Comparison of ENCODE assay signal across 28 cellular contexts in genomic region chr2:174005801-174006419, GRCh38. TPM values are rescaled to one million over a fixed set of nuclear protein-coding genes. Genes with fewer than 3 reads are reported as not detected.
DNase-seq lines count a peak whose midpoint lies in the region; ATAC-seq and TF ChIP-seq lines count a peak whose summit lies in the region.
"Had no signal": no experiment of that assay in that cellular context is flagged by ENCODE, and none has a peak within 500 bp of the region (broad histone marks: within the 10 kb centered on the region; RNA-seq: fewer than 3 reads in every experiment).

No MANE protein-coding gene starts in this region.

- peaks cover 0 to 4% of the 10 kb centered on the region in 2 donors for H3K27me3 Mint-ChIP-seq in natural killer cell treated with Interleukin-12 subunit alpha and Interleukin-12 subunit beta and Interleukin-15 and Interleukin-18, amount 100 ng/mL, for 72 hours

- H3K4me3 Mint-ChIP-seq in natural killer cell treated with Interleukin-12 subunit alpha and Interleukin-12 subunit beta and Interleukin-15 and Interleukin-18, amount 100 ng/mL, for 72 hours, result no peak overlapping the region
- H3K4me3 Mint-ChIP-seq: immature natural killer cell; T-helper 1 cell treated with Interleukin-12 subunit alpha and Interleukin-12 subunit beta and Interleukin-4 antibody, amounts not matched to agents 30 μg/mL and 1 μg/mL, for 36 hours had no signal

- no peaks in the 10 kb centered on the region for H3K36me3 ChIP-seq in BLaER1 treated with 17β-estradiol and CSF1 and Interleukin-3, amounts not matched to agents 10 nM and 100 nM
- H3K36me3 ChIP-seq in gastrocnemius medialis, result no peaks in the 10 kb centered on the region
- H3K36me3 ChIP-seq: pancreas, spleen had no signal

- DNase-seq in HT-29 (ENCODE audit: low spot score) (peak; percentile 17), coronary artery (ENCODE audit: low spot score) (no peak), gastrocnemius medialis (no peak), anterior cingulate cortex (lab: John Stamatoyannopoulos, UW) (no peak)
- no peak for DNase-seq in central memory CD4-positive, alpha-beta T cell
- no peak for DNase-seq in natural killer cell treated with Interleukin-12 subunit alpha and Interleukin-12 subunit beta and Interleukin-15 and Interleukin-18, amount 100 ng/mL, for 72 hours (ENCODE audit: low spot score)
- DNase-seq: activated CD4-positive, alpha-beta T cell treated with anti-CD3 and anti-CD28 coated beads, Interleukin-2, amount 50 U/mL, for 1 hour; activated CD4-positive, CD25-positive, alpha-beta regulatory T cell; activated gamma-delta T cell; activated T-cell treated with anti-CD3 and anti-CD28 coated beads, Interleukin-2, amount 50 U/mL, for 1 hour; C1 segment of cervical spinal cord; DMS53; immature natural killer cell; Kasumi-1; left colon; NCI-H1436; NCI-H2081 treated with DMSO at 0.1 percent for 48 hours; NCI-H345; NCI-H748 treated with DMSO at 0.1 percent for 48 hours; pancreas; retina; spleen; stimulated activated naive CD8-positive, alpha-beta T cell treated with anti-CD3 and anti-CD28 coated beads, Interleukin-15, Interleukin-2, amounts not matched to agents 100 U/mL and 50 U/mL, for 24 hours; testis had no signal

- in situ Hi-C loops in gastrocnemius medialis (cut with MboI; ENCODE audit: low sequenced_read_pairs in 4 of 4), result loop anchor here in 2 of 4 donors (25.0 kb wide), 2 partner anchors 794 to 969 kb away; no protein-coding TSS in a partner anchor

- no peaks in the 10 kb centered on the region for H3K36me3 Mint-ChIP-seq in natural killer cell treated with Interleukin-12 subunit alpha and Interleukin-12 subunit beta and Interleukin-15 and Interleukin-18, amount 100 ng/mL, for 72 hours
- H3K36me3 Mint-ChIP-seq: immature natural killer cell had no signal

- TF ChIP-seq CTCF in coronary artery (IDR thresholded peaks at IDR 0.05), result no peak
- TF ChIP-seq CTCF in gastrocnemius medialis (IDR thresholded peaks at IDR 0.05 in 4 of 5, conservative IDR thresholded peaks at IDR 0.05 in 1 of 5), result no peak

- intact Hi-C loops in gastrocnemius medialis (cut with DNase I; ENCODE audit: low total_unique reads), result loop anchor here (1.0 to 2.0 kb wide), 2 partner anchors 18 to 41 kb away; partner anchors contain the start of gene SP3

- H3K4me1 ChIP-seq in BLaER1 treated with 17β-estradiol and CSF1 and Interleukin-3, amounts not matched to agents 10 nM and 100 nM, result peaks cover 16 to 38% (median 22%) of the 10 kb centered on the region in 10 experiments
- peaks cover 10 to 18% of the 10 kb centered on the region in 2 donors for H3K4me1 ChIP-seq in gastrocnemius medialis

- H3K4me1 Mint-ChIP-seq in natural killer cell treated with Interleukin-12 subunit alpha and Interleukin-12 subunit beta and Interleukin-15 and Interleukin-18, amount 100 ng/mL, for 72 hours (ENCODE audit: low read depth in 2 of 2), result peaks cover 3 to 4% of the 10 kb centered on the region in 2 donors

- no peak for TF ChIP-seq POLR2A in gastrocnemius medialis (IDR thresholded peaks at IDR 0.05)

- H3K9me3 Mint-ChIP-seq in natural killer cell treated with Interleukin-12 subunit alpha and Interleukin-12 subunit beta and Interleukin-15 and Interleukin-18, amount 100 ng/mL, for 72 hours, result no peaks in the 10 kb centered on the region
- H3K9me3 Mint-ChIP-seq: immature natural killer cell; T-helper 1 cell treated with Interleukin-12 subunit alpha and Interleukin-12 subunit beta and Interleukin-4 antibody, amounts not matched to agents 30 μg/mL and 1 μg/mL, for 36 hours had no signal

- no peaks in the 10 kb centered on the region for H3K9me3 ChIP-seq in BLaER1 treated with 17β-estradiol and CSF1 and Interleukin-3, amounts not matched to agents 10 nM and 100 nM (replicated peaks in 1 of 11)
- no peaks in the 10 kb centered on the region for H3K9me3 ChIP-seq in gastrocnemius medialis
- H3K9me3 ChIP-seq: body of pancreas, pancreas, spleen, testis had no signal

- H3K27ac Mint-ChIP-seq in natural killer cell treated with Interleukin-12 subunit alpha and Interleukin-12 subunit beta and Interleukin-15 and Interleukin-18, amount 100 ng/mL, for 72 hours, result no peak overlapping the region
- H3K27ac Mint-ChIP-seq: immature natural killer cell; T-helper 1 cell treated with Interleukin-12 subunit alpha and Interleukin-12 subunit beta and Interleukin-4 antibody, amounts not matched to agents 30 μg/mL and 1 μg/mL, for 36 hours had no signal

- no peak overlapping the region for H3K4me3 ChIP-seq in BLaER1 treated with 17β-estradiol and CSF1 and Interleukin-3, amounts not matched to agents 10 nM and 100 nM
- H3K4me3 ChIP-seq in coronary artery (no peak overlapping the region), gastrocnemius medialis (no peak overlapping the region)
- H3K4me3 ChIP-seq: body of pancreas, pancreas, SJCRH30, spleen, testis had no signal

- no peaks in the 10 kb centered on the region for H4K20me1 ChIP-seq in BLaER1 treated with 17β-estradiol and CSF1 and Interleukin-3, amounts not matched to agents 10 nM and 100 nM

- H3K4me2 ChIP-seq in BLaER1 treated with 17β-estradiol and CSF1 and Interleukin-3, amounts not matched to agents 10 nM and 100 nM, result peak overlapping the region; percentile 13 to 72 (median 55); a peak in 14 of 22 replicates

- peak overlapping the region in 2 of 11 experiments; percentile 33 to 57; a peak in 2 of 22 replicates for H3K27ac ChIP-seq in BLaER1 treated with 17β-estradiol and CSF1 and Interleukin-3, amounts not matched to agents 10 nM and 100 nM
- H3K27ac ChIP-seq in coronary artery, result peak overlapping the region; percentile 58 to 72
- H3K27ac ChIP-seq in gastrocnemius medialis, result peak overlapping the region; percentile 68 to 83 (median 78)
- H3K27ac ChIP-seq: SJCRH30, testis had no signal

- no peak overlapping the region for H3K9ac ChIP-seq in BLaER1 treated with 17β-estradiol and CSF1 and Interleukin-3, amounts not matched to agents 10 nM and 100 nM

- H3K27me3 ChIP-seq in BLaER1 treated with 17β-estradiol and CSF1 and Interleukin-3, amounts not matched to agents 10 nM and 100 nM, result peaks cover 0 to 75% (median 0%) of the 10 kb centered on the region in 11 experiments; a peak in 8 of 22 replicates
- no peaks in the 10 kb centered on the region for H3K27me3 ChIP-seq in gastrocnemius medialis
- H3K27me3 ChIP-seq: body of pancreas, pancreas, SJCRH30, spleen, testis had no signal

- no peak for ATAC-seq in gastrocnemius medialis
- ATAC-seq in natural killer cell treated with Interleukin-12 subunit alpha and Interleukin-12 subunit beta and Interleukin-15 and Interleukin-18, amount 100 ng/mL, for 72 hours, result no peak
- ATAC-seq: body of pancreas, left colon had no signal

RNA-seq across cellular contexts. Expression of gene SP3, which starts 40.7 kb away (rescaled TPM):
- 102 and 104 TPM in 2 replicates for total RNA-seq in HT-29 (2014; rRNA removed; shearing (Covaris generic))
- total RNA-seq in gastrocnemius medialis, result 10 to 100 TPM; 47.9 to 68.9 (median 58.7) TPM
- 10 to 100 TPM; 89.5 to 99.5 TPM for total RNA-seq in natural killer cell treated with Interleukin-12 subunit alpha and Interleukin-12 subunit beta and Interleukin-15 and Interleukin-18, amount 100 ng/mL, for 72 hours
